Comparison of ENCODE assay signal across 8 cellular contexts in the genomic region with DNA sequence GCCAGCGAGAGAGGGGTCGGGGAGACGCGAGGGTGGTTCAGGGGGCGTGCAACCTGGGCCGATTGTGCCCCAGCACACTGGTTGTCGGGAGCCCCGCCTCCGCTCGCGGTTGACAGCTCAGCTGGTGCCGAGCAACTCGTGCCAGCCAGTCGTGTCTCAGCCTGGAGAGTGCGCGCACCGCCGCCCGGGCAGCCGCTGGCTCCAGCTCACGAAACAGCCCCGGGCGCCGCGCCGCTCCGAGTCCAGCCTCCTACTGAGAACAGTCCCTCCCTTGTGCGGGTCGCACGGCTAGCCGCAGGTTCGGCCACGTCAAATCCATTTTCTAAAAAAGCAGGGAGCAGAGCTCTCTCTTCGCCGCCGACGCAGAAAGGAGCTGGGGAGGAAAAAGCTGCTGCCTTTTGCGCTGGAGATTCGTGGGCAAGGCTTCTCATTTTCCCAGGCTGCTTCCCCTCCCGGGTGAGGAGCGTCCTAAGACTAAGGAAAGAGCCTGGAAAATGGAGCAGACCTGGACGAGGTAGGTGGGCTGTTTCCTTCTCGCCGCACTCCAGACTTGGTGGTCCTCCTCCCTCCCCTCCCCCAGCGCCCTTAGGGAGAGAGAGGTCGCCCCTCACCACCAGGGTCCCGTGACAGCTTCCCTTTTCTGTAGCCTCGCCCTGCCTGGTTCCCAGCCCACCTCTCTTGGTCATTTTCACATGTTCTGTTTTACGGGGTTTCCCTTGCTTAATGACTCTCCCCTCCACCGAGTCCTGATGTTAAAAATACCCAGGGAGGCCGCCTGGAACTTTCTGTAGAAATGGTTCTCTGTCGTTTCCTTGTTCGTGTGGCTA. TPM values are rescaled to one million over a fixed set of nuclear protein-coding genes. Genes with fewer than 3 reads are reported as not detected.
DNase-seq lines count a peak whose midpoint lies in the region; ATAC-seq and TF ChIP-seq lines count a peak whose summit lies in the region.
"Not testable (repeated sequence)": the region's sequence is repeated elsewhere in the genome, so short reads cannot be mapped to it uniquely, and the experiment has no call there.

No MANE protein-coding gene starts in this region.

- not testable (repeated sequence) for DNase-seq in BJ (ENCODE audit: low read depth); activated CD4-positive, alpha-beta T cell treated with anti-CD3 and anti-CD28 coated beads for 36 hours; breast epithelium (ENCODE audit: low spot score in 2 of 2); Right ventricle myocardium superior; lung (ENCODE audit: low spot score)
- peak in 1 of 2 donors; percentile 3 for DNase-seq in stimulated activated effector memory CD8-positive, alpha-beta T cell treated with anti-CD3 and anti-CD28 coated beads, Interleukin-12 subunit alpha, Interleukin-12 subunit beta, amount 100 ng/mL, for 72 hours (ENCODE audit: low spot score in 2 of 2)

- 1% methylated on average over 17 of the region's 53 CpGs; no CpG with 5 or more reads in 1 of the 2 donors for WGBS in lung, 2 donors

- H3K27ac ChIP-seq in breast epithelium: peak overlapping the region in 1 of 2 donors; percentile 9
- peak overlapping the region in 1 of 2 donors; percentile 61 for H3K27ac ChIP-seq in lung (ENCODE audit: low read depth in 1 of 2, low read length in 1 of 2)

- CTCF ChIA-PET in BJ (lab: Yijun Ruan, JAX); activated CD4-positive, alpha-beta T cell treated with anti-CD3 and anti-CD28 coated beads for 36 hours (lab: Charles Lee): not testable (repeated sequence)

- not testable (repeated sequence) for H3K27ac Mint-ChIP-seq in activated CD4-positive, alpha-beta T cell treated with anti-CD3 and anti-CD28 coated beads for 36 hours; stimulated activated effector memory CD8-positive, alpha-beta T cell treated with anti-CD3 and anti-CD28 coated beads, Interleukin-12 subunit alpha, Interleukin-12 subunit beta, amount 100 ng/mL, for 72 hours

- not testable (repeated sequence) for TF ChIP-seq POLR2A in breast epithelium (IDR thresholded peaks at IDR 0.05)

- H3K4me1 Mint-ChIP-seq in activated CD4-positive, alpha-beta T cell treated with anti-CD3 and anti-CD28 coated beads for 36 hours; stimulated activated effector memory CD8-positive, alpha-beta T cell treated with anti-CD3 and anti-CD28 coated beads, Interleukin-12 subunit alpha, Interleukin-12 subunit beta, amount 100 ng/mL, for 72 hours: not testable (repeated sequence)

- H3K9me3 Mint-ChIP-seq in activated CD4-positive, alpha-beta T cell treated with anti-CD3 and anti-CD28 coated beads for 36 hours (ENCODE audit: low read depth); stimulated activated effector memory CD8-positive, alpha-beta T cell treated with anti-CD3 and anti-CD28 coated beads, Interleukin-12 subunit alpha, Interleukin-12 subunit beta, amount 100 ng/mL, for 72 hours: not testable (repeated sequence)

- H3K27me3 Mint-ChIP-seq in activated CD4-positive, alpha-beta T cell treated with anti-CD3 and anti-CD28 coated beads for 36 hours: not testable (repeated sequence)

- TF ChIP-seq CTCF in BJ (IDR thresholded peaks at IDR 0.05; ENCODE audit: insufficient read depth, low read depth, low read length); breast epithelium (IDR thresholded peaks at IDR 0.05); lung (IDR thresholded peaks at IDR 0.05; ENCODE audit: control extremely low read depth, extremely low read depth): not testable (repeated sequence)

- H3K4me1 ChIP-seq in breast epithelium; lung (ENCODE audit: control insufficient read depth in 2 of 2, insufficient read depth in 2 of 2, low read length in 2 of 2): not testable (repeated sequence)

- not testable (repeated sequence) for H3K4me3 Mint-ChIP-seq in activated CD4-positive, alpha-beta T cell treated with anti-CD3 and anti-CD28 coated beads for 36 hours; stimulated activated effector memory CD8-positive, alpha-beta T cell treated with anti-CD3 and anti-CD28 coated beads, Interleukin-12 subunit alpha, Interleukin-12 subunit beta, amount 100 ng/mL, for 72 hours

- ATAC-seq in GM19463 (IDR thresholded peaks at IDR 0.05; ENCODE audit: unreplicated experiment) (peak; percentile 84), HG03354 (IDR thresholded peaks at IDR 0.05; ENCODE audit: poor library complexity, severe bottlenecking, unreplicated experiment) (peak; percentile 64), Right ventricle myocardium superior (ENCODE audit: poor library complexity) (peak; percentile 99), lung (ENCODE audit: insufficient read depth, low FRiP score) (peak; percentile 96)
- peak; percentile 93 for ATAC-seq in activated CD4-positive, alpha-beta T cell treated with anti-CD3 and anti-CD28 coated beads for 36 hours
- peak; percentile 97 for ATAC-seq in stimulated activated effector memory CD8-positive, alpha-beta T cell treated with anti-CD3 and anti-CD28 coated beads, Interleukin-12 subunit alpha, Interleukin-12 subunit beta, amount 100 ng/mL, for 72 hours

- not testable (repeated sequence) for H3K9me3 ChIP-seq in breast epithelium; lung (ENCODE audit: control insufficient read depth in 2 of 2, insufficient read depth in 1 of 2, low read length in 1 of 2)

- H3K27me3 ChIP-seq in BJ (ENCODE audit: control insufficient read depth, insufficient read depth, low read length); breast epithelium; lung (ENCODE audit: control insufficient read depth, insufficient read depth): not testable (repeated sequence)

- H3K4me3 ChIP-seq in BJ (ENCODE audit: low read depth, low read length) (peak overlapping the region; percentile 33), breast epithelium (peak overlapping the region in 2 of 3 donors; percentile 25 to 55)
- not testable (repeated sequence) for H3K4me3 ChIP-seq in lung

- intact Hi-C loops in activated CD4-positive, alpha-beta T cell treated with anti-CD3 and anti-CD28 coated beads for 36 hours (cut with DNase I, micrococcal nuclease); breast epithelium (cut with DNase I; ENCODE audit: low total_unique reads); Right ventricle myocardium superior (cut with DNase I): not testable (repeated sequence)

- POLR2A ChIA-PET in BJ (lab: Charles Lee); activated CD4-positive, alpha-beta T cell treated with anti-CD3 and anti-CD28 coated beads for 36 hours (lab: Charles Lee): not testable (repeated sequence)

- not testable (repeated sequence) for H3K36me3 Mint-ChIP-seq in activated CD4-positive, alpha-beta T cell treated with anti-CD3 and anti-CD28 coated beads for 36 hours (ENCODE audit: low read depth); stimulated activated effector memory CD8-positive, alpha-beta T cell treated with anti-CD3 and anti-CD28 coated beads, Interleukin-12 subunit alpha, Interleukin-12 subunit beta, amount 100 ng/mL, for 72 hours

- H3K36me3 ChIP-seq in BJ (ENCODE audit: control insufficient read depth, insufficient read depth, low read length); breast epithelium; lung (ENCODE audit: control insufficient read depth in 2 of 2, insufficient read depth in 2 of 2, low read length in 2 of 2): not testable (repeated sequence)

RNA-seq across cellular contexts. Expression of gene SEC22B, which starts 56.7 kb away (rescaled TPM):
- polyA plus RNA-seq in BJ (2011; rRNA removed) (27.5 and 55.4 TPM in 2 replicates), lung (10 to 100 TPM; 20.6 to 24.4 TPM)
- 33.8 and 39.0 TPM in 2 replicates for polyA minus RNA-seq in BJ (2011; rRNA and poly(A)+ RNA removed)
- 10 to 100 TPM; 19.7 to 20.4 TPM for total RNA-seq in activated CD4-positive, alpha-beta T cell treated with anti-CD3 and anti-CD28 coated beads for 36 hours
- total RNA-seq in breast epithelium (10 to 100 TPM; 29.2 to 37.8 (median 32.3) TPM), Right ventricle myocardium superior (12.4 TPM), lung (10 to 100 TPM; 27.0 to 50.8 TPM)
